22 cellular contexts compared by ENCODE assay signal in the genomic region with DNA sequence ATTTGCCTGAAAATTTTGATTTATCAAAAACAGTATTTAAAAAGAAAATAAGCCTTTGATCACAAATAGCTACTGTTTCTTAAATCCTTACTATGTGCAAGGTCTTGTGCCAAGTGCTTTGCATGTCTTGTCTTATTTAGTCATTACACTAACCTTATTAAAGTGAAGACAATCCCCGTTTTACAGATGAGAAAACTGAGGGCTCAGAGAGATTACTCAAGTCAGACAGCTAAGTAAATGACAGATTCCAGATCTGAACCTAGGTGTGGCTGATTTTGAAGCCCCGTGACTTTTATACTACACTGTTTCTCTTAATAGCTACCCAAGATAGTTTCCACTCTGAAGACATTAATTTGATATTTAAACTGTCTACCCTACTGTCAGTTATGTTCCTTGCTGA.
"Had no signal": no experiment of that assay in that cellular context is flagged by ENCODE, and none has a peak within 500 bp of the region (broad histone marks: within the 10 kb centered on the region; RNA-seq: fewer than 3 reads in every experiment).

No MANE protein-coding gene starts in this region.

- DNase-seq: cortex of kidney; effector CD8-positive, alpha-beta T cell; effector memory CD8-positive, alpha-beta T cell; endodermal cell; esophagus squamous epithelium; foreskin fibroblast; foreskin melanocyte; gastrocnemius medialis; glutamatergic neuron; head of caudate nucleus; heart right ventricle; hippocampal formation; left cardiac atrium; left lung; left ventricle myocardium superior; lower lobe of right lung; mesenchymal stem cell; mucosa of descending colon; naive B cell; naive thymus-derived CD8-positive, alpha-beta T cell had no signal

- H3K27me3 ChIP-seq: esophagus squamous epithelium, gastrocnemius medialis, heart right ventricle, left lung had no signal

- H3K36me3 ChIP-seq: esophagus squamous epithelium, gastrocnemius medialis, heart right ventricle, left lung, lower lobe of right lung had no signal

- ATAC-seq: effector memory CD8-positive, alpha-beta T cell; esophagus mucosa; gastrocnemius medialis; heart right ventricle; left cardiac atrium; left lung; left ventricle myocardium superior; lower lobe of right lung; mucosa of descending colon; naive thymus-derived CD8-positive, alpha-beta T cell had no signal

- H3K27ac ChIP-seq: epithelial cell of prostate, esophagus squamous epithelium, gastrocnemius medialis, heart right ventricle, left lung, lower lobe of right lung had no signal

- H3K9me3 ChIP-seq: esophagus squamous epithelium, gastrocnemius medialis, heart right ventricle, left lung, lower lobe of right lung, mucosa of descending colon had no signal

- H3K4me3 ChIP-seq: esophagus squamous epithelium, gastrocnemius medialis, heart right ventricle, left lung, lower lobe of right lung, mucosa of descending colon had no signal

- H3K4me1 ChIP-seq: esophagus squamous epithelium, gastrocnemius medialis, heart right ventricle, left lung, lower lobe of right lung had no signal
